In genomic region chr19:51142809-51143475, GRCh38 we compare ENCODE assay signal across 14 cellular contexts. TPM values are rescaled to one million over a fixed set of nuclear protein-coding genes. Genes with fewer than 3 reads are reported as not detected.
DNase-seq lines count a peak whose midpoint lies in the region; ATAC-seq, FAIRE-seq and TF ChIP-seq lines count a peak whose summit lies in the region.
"Not testable (repeated sequence)": the region's sequence is repeated elsewhere in the genome, so short reads cannot be mapped to it uniquely, and the experiment has no call there.
"Had no signal": no experiment of that assay in that cellular context is flagged by ENCODE, and none has a peak within 500 bp of the region (broad histone marks: within the 10 kb centered on the region; RNA-seq: fewer than 3 reads in every experiment).

No MANE protein-coding gene starts in this region.

- not testable (repeated sequence) for H3K4me3 ChIP-seq in BLaER1; bronchial epithelial cell (ENCODE audit: low read depth, low read length); left ventricle myocardium inferior; parathyroid adenoma (ENCODE audit: low read depth, low read length)
- H3K4me3 ChIP-seq in liver (ENCODE audit: low read depth in 1 of 3, low read length in 3 of 3): peak overlapping the region in 1 of 3 donors; percentile 24
- peak overlapping the region; percentile 23 for H3K4me3 ChIP-seq in mononuclear cell (ENCODE audit: low read length)
- H3K4me3 ChIP-seq in upper lobe of left lung: peak overlapping the region in 1 of 4 donors; percentile 5

- H3K4me1 ChIP-seq in BLaER1: peaks cover 66% of the 10 kb centered on the region
- H3K4me1 ChIP-seq in left ventricle myocardium inferior; liver (ENCODE audit: control insufficient read depth in 4 of 4, insufficient read depth in 4 of 4, low read length in 3 of 4): not testable (repeated sequence)
- peaks cover 96% of the 10 kb centered on the region for H3K4me1 ChIP-seq in mononuclear cell (ENCODE audit: insufficient read depth, low read length)
- H3K4me1 ChIP-seq in parathyroid adenoma: peaks cover 35% of the 10 kb centered on the region
- H3K4me1 ChIP-seq in upper lobe of left lung: peaks cover 0 to 14% (median 11%) of the 10 kb centered on the region in 4 donors

- H4K20me1 ChIP-seq in BLaER1: not testable (repeated sequence)

- TF ChIP-seq POLR2A in upper lobe of left lung (IDR thresholded peaks at IDR 0.05): not testable (repeated sequence)

- H2AFZ ChIP-seq in parathyroid adenoma: peak overlapping the region; percentile 81

- not testable (repeated sequence) for ATAC-seq in upper lobe of left lung (ENCODE audit: low FRiP score in 2 of 2)

- TF ChIP-seq RAD21 in liver (IDR thresholded peaks at IDR 0.05): not testable (repeated sequence)

- H3K9me3 ChIP-seq in BLaER1; left ventricle myocardium inferior (replicated peaks); liver (ENCODE audit: control insufficient read depth in 4 of 4, low read length in 3 of 4); mononuclear cell (ENCODE audit: low read depth, low read length); parathyroid adenoma (ENCODE audit: control insufficient read depth, low read length); upper lobe of left lung: not testable (repeated sequence)

- not testable (repeated sequence) for H3K79me2 ChIP-seq in parathyroid adenoma

- 0 out of 2 replicates have a peak overlapping the region, but pooled peaks have one; percentile 5 for H3K4me2 ChIP-seq in BLaER1
- not testable (repeated sequence) for H3K4me2 ChIP-seq in parathyroid adenoma (ENCODE audit: low read length)

- H3K27ac ChIP-seq in BLaER1: not testable (repeated sequence)
- H3K27ac ChIP-seq in left ventricle myocardium inferior (replicated peaks) (peak overlapping the region; percentile 63), liver (ENCODE audit: low read depth in 1 of 2, low read length in 2 of 2) (peak overlapping the region; percentile 55 to 75), parathyroid adenoma (peak overlapping the region; percentile 59), upper lobe of left lung (peak overlapping the region in 3 of 4 donors; percentile 35 to 82 (median 69))

- TF ChIP-seq CTCF in bronchial epithelial cell (IDR thresholded peaks at IDR 0.05; ENCODE audit: insufficient read depth, low read length, severe bottlenecking); left ventricle myocardium inferior (IDR thresholded peaks at IDR 0.05; ENCODE audit: borderline replicate concordance); liver (IDR thresholded peaks at IDR 0.05; ENCODE audit: low read depth, low read length, missing input control); parathyroid adenoma (IDR thresholded peaks at IDR 0.05); upper lobe of left lung (IDR thresholded peaks at IDR 0.05): not testable (repeated sequence)

- FAIRE-seq in HTR-8/SVneo (lab: Jason Lieb, UNC): peak; percentile 88
- peak; percentile 86 for FAIRE-seq in bronchial epithelial cell (lab: Jason Lieb, UNC)

- intact Hi-C loops in left ventricle myocardium inferior (cut with micrococcal nuclease): not testable (repeated sequence)

- not testable (repeated sequence) for TF ChIP-seq EP300 in upper lobe of left lung (IDR thresholded peaks at IDR 0.05)

- not testable (repeated sequence) for DNase-seq in HTR-8/SVneo (ENCODE audit: insufficient read length, low spot score); bronchial epithelial cell (ENCODE audit: low read depth); left ventricle myocardium inferior; upper lobe of left lung

- 60% methylated on average over 15 of the region's 15 CpGs for WGBS in liver
- 72 to 77% methylated on average over 7 to 13 of the region's 15 CpGs for WGBS in upper lobe of left lung, 2 donors

- not testable (repeated sequence) for H3K27me3 ChIP-seq in BLaER1; bronchial epithelial cell (ENCODE audit: control insufficient read depth, insufficient read depth, low read length); liver (ENCODE audit: control insufficient read depth in 4 of 4, insufficient read depth in 4 of 4, low read length in 3 of 4); mononuclear cell (ENCODE audit: insufficient read depth, low read length); parathyroid adenoma (ENCODE audit: control insufficient read depth, insufficient read depth, low read length); upper lobe of left lung
- peaks cover 68% of the 10 kb centered on the region for H3K27me3 ChIP-seq in left ventricle myocardium inferior (ENCODE audit: low read depth)

- H3K36me3 ChIP-seq in BLaER1; bronchial epithelial cell (ENCODE audit: control insufficient read depth, insufficient read depth, low read length); left ventricle myocardium inferior; liver (ENCODE audit: control insufficient read depth in 4 of 4, insufficient read depth in 3 of 4, low read depth in 1 of 4, low read length in 3 of 4); parathyroid adenoma (ENCODE audit: control insufficient read depth, insufficient read depth, low read length); upper lobe of left lung: not testable (repeated sequence)

- H3K9ac ChIP-seq in BLaER1; liver (ENCODE audit: low read depth in 1 of 2, low read length in 2 of 2); parathyroid adenoma: not testable (repeated sequence)

RNA-seq across cellular contexts. Expression of gene SIGLEC7, which starts 0.8 kb away (rescaled TPM):
- total RNA-seq in bronchial epithelial cell (not detected in 2 replicates), left ventricle myocardium inferior (0.47 TPM), liver (1 to 10 TPM; 3.2 to 4.7 TPM), mononuclear cell (6.0 TPM), upper lobe of left lung (10 to 100 TPM in 1 of 6 donors, 1 to 10 TPM in 5; 3.4 to 10.9 (median 8.1) TPM)
- 1 to 10 TPM; 2.7 to 4.8 TPM for polyA plus RNA-seq in liver
- total RNA-seq: A673, G401, GM12878, H4, HFFc6 had no signal
- polyA plus RNA-seq: BJ had no signal

RNA-seq across cellular contexts. Expression of gene SIGLEC9, which starts 18.2 kb away (rescaled TPM):
- total RNA-seq in bronchial epithelial cell (not detected in 2 replicates), left ventricle myocardium inferior (1.7 TPM), liver (1 to 10 TPM; 4.8 to 5.4 TPM), mononuclear cell (9.4 TPM), upper lobe of left lung (10 to 100 TPM in 5 of 6 donors, 1 to 10 TPM in 1; 6.8 to 47.1 (median 24.6) TPM)
- polyA plus RNA-seq in liver: 1 to 10 TPM; 3.0 to 4.1 TPM
- total RNA-seq: A673, G401, GM12878, H4, HFFc6 had no signal
- polyA plus RNA-seq: BJ had no signal

RNA-seq across cellular contexts. Expression of gene CTU1, which starts 34.7 kb away (rescaled TPM):
- total RNA-seq in bronchial epithelial cell: 7.3 and 7.6 TPM in 2 replicates
- 4.4 TPM for total RNA-seq in left ventricle myocardium inferior
- 1 to 10 TPM; 3.4 to 3.7 TPM for total RNA-seq in liver
- 1 to 10 TPM in 1 of 2 donors, under 1 TPM in 1; 0.19 to 1.6 TPM for polyA plus RNA-seq in liver
- total RNA-seq in mononuclear cell: 1.9 TPM
- 10 to 100 TPM in 5 of 6 donors, 1 to 10 TPM in 1; 9.5 to 23.0 (median 15.1) TPM for total RNA-seq in upper lobe of left lung
